In the genomic region with DNA sequence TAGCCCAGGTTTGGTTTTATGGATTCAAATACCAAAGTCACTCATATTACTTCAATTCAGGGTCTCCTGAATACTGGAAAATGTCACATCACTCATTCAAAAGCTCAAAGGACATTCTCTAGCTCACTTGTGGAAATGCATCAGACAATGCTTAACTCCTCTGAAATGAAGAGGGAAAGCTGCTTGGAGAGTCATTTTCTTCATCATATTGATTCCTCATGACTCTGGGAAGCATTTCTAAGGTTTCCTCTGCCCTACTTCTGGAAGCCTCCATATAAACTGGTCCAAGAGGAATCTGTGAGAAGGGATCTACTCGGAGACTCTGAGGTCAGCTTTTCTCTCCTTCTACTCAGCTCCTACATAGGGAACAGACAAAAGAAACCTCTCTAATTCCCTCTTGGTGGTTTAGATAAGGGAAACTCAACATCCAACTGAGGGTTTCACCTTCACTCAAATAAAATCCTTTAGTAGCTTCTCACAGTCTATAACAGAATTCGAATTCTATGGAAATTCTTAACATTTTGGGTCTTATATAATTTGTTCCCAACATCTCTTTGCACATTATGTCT, we compare ENCODE assay signal across 23 cellular contexts.
"Had no signal": no experiment of that assay in that cellular context is flagged by ENCODE, and none has a peak within 500 bp of the region (broad histone marks: within the 10 kb centered on the region; RNA-seq: fewer than 3 reads in every experiment).

No MANE protein-coding gene starts in this region.

- H3K27ac ChIP-seq: KMS-11, RWPE1 had no signal

- DNase-seq: IMR-90, Kasumi-1, MM.1S, NCI-H1092 treated with DMSO at 0.1 percent for 48 hours, NCI-H1436, NCI-H187, NCI-H2029, NCI-H2081 treated with DMSO at 0.1 percent for 48 hours, NCI-H2171, NCI-H226, NCI-H446, NCI-H510A, NCI-H524 treated with DMSO at 0.1 percent for 48 hours, NCI-H69, NCI-H774, PC-3, SHP77, SK-N-SH, SW 1271 had no signal

- ATAC-seq: HepG2, Panc1, PC-3 had no signal
